Comparison of ENCODE assay signal across 1 cellular context in the genomic region with DNA sequence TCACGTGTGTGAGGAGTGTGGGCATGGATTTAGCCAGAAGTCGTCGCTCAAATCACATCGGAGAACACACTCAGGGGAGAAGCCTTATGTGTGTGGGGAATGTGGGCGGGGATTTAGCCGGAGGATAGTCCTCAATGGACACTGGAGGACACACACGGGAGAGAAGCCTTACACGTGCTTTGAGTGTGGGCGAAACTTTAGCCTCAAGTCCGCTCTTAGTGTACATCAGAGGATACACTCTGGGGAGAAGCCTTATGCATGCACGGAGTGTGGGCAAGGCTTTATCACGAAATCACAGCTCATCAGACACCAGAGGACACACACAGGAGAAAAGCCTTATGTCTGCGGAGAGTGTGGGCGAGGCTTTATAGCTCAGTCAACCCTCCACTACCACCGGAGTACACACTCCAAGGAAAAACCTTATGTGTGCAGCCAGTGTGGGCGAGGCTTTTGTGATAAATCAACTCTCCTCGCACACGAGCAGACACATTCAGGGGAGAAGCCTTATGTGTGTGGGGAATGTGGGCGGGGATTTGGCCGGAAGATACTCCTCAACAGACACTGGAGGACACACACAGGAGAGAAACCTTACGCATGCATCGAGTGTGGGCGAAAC.
TF ChIP-seq lines count a peak whose summit lies in the region.

No MANE protein-coding gene starts in this region.

TF ChIP-seq in SK-N-SH, 30 proteins besides CTCF, POLR2A, EP300 and RAD21:
- TF ChIP-seq TAF1 (IDR thresholded peaks at IDR 0.05; ENCODE audit: borderline replicate concordance, low read depth, low read length) = no peak
- no peak for TF ChIP-seq TCF12 (IDR thresholded peaks at IDR 0.05)
- no peak for TF ChIP-seq USF1 (IDR thresholded peaks at IDR 0.05; ENCODE audit: borderline replicate concordance, low read depth)
- TF ChIP-seq MXI1 (IDR thresholded peaks at IDR 0.05; ENCODE audit: low read depth, low read length) = no peak
- TF ChIP-seq ELF1 (IDR thresholded peaks at IDR 0.05) = no peak
- no peak for TF ChIP-seq GABPA (IDR thresholded peaks at IDR 0.05; ENCODE audit: low read depth)
- TF ChIP-seq, protein P1, sequence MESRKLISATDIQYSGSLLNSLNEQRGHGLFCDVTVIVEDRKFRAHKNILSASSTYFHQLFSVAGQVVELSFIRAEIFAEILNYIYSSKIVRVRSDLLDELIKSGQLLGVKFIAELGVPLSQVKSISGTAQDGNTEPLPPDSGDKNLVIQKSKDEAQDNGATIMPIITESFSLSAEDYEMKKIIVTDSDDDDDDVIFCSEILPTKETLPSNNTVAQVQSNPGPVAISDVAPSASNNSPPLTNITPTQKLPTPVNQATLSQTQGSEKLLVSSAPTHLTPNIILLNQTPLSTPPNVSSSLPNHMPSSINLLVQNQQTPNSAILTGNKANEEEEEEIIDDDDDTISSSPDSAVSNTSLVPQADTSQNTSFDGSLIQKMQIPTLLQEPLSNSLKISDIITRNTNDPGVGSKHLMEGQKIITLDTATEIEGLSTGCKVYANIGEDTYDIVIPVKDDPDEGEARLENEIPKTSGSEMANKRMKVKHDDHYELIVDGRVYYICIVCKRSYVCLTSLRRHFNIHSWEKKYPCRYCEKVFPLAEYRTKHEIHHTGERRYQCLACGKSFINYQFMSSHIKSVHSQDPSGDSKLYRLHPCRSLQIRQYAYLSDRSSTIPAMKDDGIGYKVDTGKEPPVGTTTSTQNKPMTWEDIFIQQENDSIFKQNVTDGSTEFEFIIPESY (IDR thresholded peaks at IDR 0.05; ENCODE audit: borderline replicate concordance, low read depth) = no peak
- TF ChIP-seq YY1 (IDR thresholded peaks at IDR 0.05; ENCODE audit: low read depth) = no peak
